ENCODE assay signal across 8 cellular contexts in genomic region chr14:95157195-95157986, GRCh38. TPM values are rescaled to one million over a fixed set of nuclear protein-coding genes. Genes with fewer than 3 reads are reported as not detected.
A peak's percentile ranks its signal among the peaks of the same experiment; 100 is the strongest.
DNase-seq lines count a peak whose midpoint lies in the region; TF ChIP-seq lines count a peak whose summit lies in the region.

A gene with protein sequence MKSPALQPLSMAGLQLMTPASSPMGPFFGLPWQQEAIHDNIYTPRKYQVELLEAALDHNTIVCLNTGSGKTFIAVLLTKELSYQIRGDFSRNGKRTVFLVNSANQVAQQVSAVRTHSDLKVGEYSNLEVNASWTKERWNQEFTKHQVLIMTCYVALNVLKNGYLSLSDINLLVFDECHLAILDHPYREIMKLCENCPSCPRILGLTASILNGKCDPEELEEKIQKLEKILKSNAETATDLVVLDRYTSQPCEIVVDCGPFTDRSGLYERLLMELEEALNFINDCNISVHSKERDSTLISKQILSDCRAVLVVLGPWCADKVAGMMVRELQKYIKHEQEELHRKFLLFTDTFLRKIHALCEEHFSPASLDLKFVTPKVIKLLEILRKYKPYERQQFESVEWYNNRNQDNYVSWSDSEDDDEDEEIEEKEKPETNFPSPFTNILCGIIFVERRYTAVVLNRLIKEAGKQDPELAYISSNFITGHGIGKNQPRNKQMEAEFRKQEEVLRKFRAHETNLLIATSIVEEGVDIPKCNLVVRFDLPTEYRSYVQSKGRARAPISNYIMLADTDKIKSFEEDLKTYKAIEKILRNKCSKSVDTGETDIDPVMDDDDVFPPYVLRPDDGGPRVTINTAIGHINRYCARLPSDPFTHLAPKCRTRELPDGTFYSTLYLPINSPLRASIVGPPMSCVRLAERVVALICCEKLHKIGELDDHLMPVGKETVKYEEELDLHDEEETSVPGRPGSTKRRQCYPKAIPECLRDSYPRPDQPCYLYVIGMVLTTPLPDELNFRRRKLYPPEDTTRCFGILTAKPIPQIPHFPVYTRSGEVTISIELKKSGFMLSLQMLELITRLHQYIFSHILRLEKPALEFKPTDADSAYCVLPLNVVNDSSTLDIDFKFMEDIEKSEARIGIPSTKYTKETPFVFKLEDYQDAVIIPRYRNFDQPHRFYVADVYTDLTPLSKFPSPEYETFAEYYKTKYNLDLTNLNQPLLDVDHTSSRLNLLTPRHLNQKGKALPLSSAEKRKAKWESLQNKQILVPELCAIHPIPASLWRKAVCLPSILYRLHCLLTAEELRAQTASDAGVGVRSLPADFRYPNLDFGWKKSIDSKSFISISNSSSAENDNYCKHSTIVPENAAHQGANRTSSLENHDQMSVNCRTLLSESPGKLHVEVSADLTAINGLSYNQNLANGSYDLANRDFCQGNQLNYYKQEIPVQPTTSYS (N-terminal part only) (minus strand): TSS chr14:95157529. CDS start chr14:95133458, 24,071 bp downstream.

- H3K9me3 ChIP-seq in ES-I3 (ENCODE audit: control insufficient read depth, insufficient read depth, low read length) (no peaks in the 10 kb centered on the region), HAP-1 (no peaks in the 10 kb centered on the region), MM.1S (replicated peaks; ENCODE audit: insufficient read depth, low read length) (no peaks in the 10 kb centered on the region), neural cell (ENCODE audit: low read length) (no peaks in the 10 kb centered on the region), stomach (no peaks in the 10 kb centered on the region)

- H3F3A ChIP-seq in MM.1S (ENCODE audit: insufficient read depth, low read length) (no peaks in the 10 kb centered on the region), neural cell (ENCODE audit: insufficient read depth, low read length, poor library complexity, severe bottlenecking) (no peaks in the 10 kb centered on the region)

- H3K27ac ChIP-seq in MM.1S (ENCODE audit: low read length) = peak within 1 kb of the TSS; percentile 65; the same call in 1 of the 2 replicates
- H3K27ac ChIP-seq in neural cell (ENCODE audit: low read length) = peak within 1 kb of the TSS; percentile 97
- peak within 1 kb of the TSS; percentile 91 to 99 (median 96) for H3K27ac ChIP-seq in stomach

- H3K36me3 ChIP-seq in ES-I3 (ENCODE audit: insufficient read depth, low read length) = no peaks in the 10 kb centered on the region
- H3K36me3 ChIP-seq in HAP-1 (replicated peaks) = no peaks in the 10 kb centered on the region
- H3K36me3 ChIP-seq in MM.1S (replicated peaks; ENCODE audit: insufficient read depth, low read length) = no peaks in the 10 kb centered on the region
- H3K36me3 ChIP-seq in neural cell (ENCODE audit: insufficient read depth, low read length) = no peaks in the 10 kb centered on the region
- no peaks in the 10 kb centered on the region for H3K36me3 ChIP-seq in stomach

- DNase-seq in HAP-1 (ENCODE audit: low spot score in 2 of 2) (peak; percentile 80 to 97), MM.1S (peak; percentile 83), SIG-M5 (lab: John Stamatoyannopoulos, UW) (peak; percentile 4), activated gamma-delta T cell (lab: John Stamatoyannopoulos, UW) (peak; percentile 83), fibroblast of the conjunctiva (ENCODE audit: low read depth) (peak; percentile 79), stomach (peak; percentile 99)

- no peak for TF ChIP-seq RAD21 in neural cell (conservative IDR thresholded peaks at IDR 0.05)

- no peaks in the 10 kb centered on the region for H4K20me1 ChIP-seq in MM.1S (ENCODE audit: insufficient read depth, low read length)
- H4K20me1 ChIP-seq in neural cell (ENCODE audit: insufficient read depth) = no peaks in the 10 kb centered on the region

- H3K4me1 ChIP-seq in ES-I3 (ENCODE audit: insufficient read depth, low read length) (peaks cover under 1% of the 10 kb centered on the region; the same call in 1 of the 2 replicates), HAP-1 (peaks cover 8% of the 10 kb centered on the region), MM.1S (ENCODE audit: low read length) (no peaks in the 10 kb centered on the region; the same call in 1 of the 2 replicates), stomach (peaks cover 25 to 54% (median 43%) of the 10 kb centered on the region in 4 donors)

- H3K27me3 ChIP-seq in HAP-1 (ENCODE audit: low read depth) (no peaks in the 10 kb centered on the region), MM.1S (replicated peaks; ENCODE audit: insufficient read depth, low read length) (no peaks in the 10 kb centered on the region), neural cell (ENCODE audit: insufficient read depth, low read depth, low read length) (no peaks in the 10 kb centered on the region), stomach (no peaks in the 10 kb centered on the region)

- H3K79me2 ChIP-seq in MM.1S (ENCODE audit: low read length) = peaks cover 43% of the 10 kb centered on the region
- H3K79me2 ChIP-seq in neural cell (replicated peaks; ENCODE audit: insufficient read depth, low read length) = peaks cover 49% of the 10 kb centered on the region

- TF ChIP-seq EP300 in neural cell (conservative IDR thresholded peaks at IDR 0.05; ENCODE audit: poor library complexity, severe bottlenecking) (peak; percentile 33), stomach (IDR thresholded peaks at IDR 0.05) (no peak)

- H3K4me3 ChIP-seq in HAP-1 = peak within 1 kb of the TSS; percentile 66
- H3K4me3 ChIP-seq in MM.1S (ENCODE audit: low read length) = peak within 1 kb of the TSS; percentile 72
- peak within 1 kb of the TSS; percentile 88 for H3K4me3 ChIP-seq in neural cell (ENCODE audit: low read length)
- peak within 1 kb of the TSS; percentile 82 to 97 (median 85) for H3K4me3 ChIP-seq in stomach

- H2AFZ ChIP-seq in MM.1S (ENCODE audit: low read length) (peak within 1 kb of the TSS; percentile 83), neural cell (ENCODE audit: low read depth, low read length) (peak within 1 kb of the TSS; percentile 100)

- peak within 1 kb of the TSS; percentile 88 for H3K4me2 ChIP-seq in MM.1S (ENCODE audit: low read depth, low read length)
- H3K4me2 ChIP-seq in neural cell (ENCODE audit: low read length) = peak within 1 kb of the TSS; percentile 80

- H3K9ac ChIP-seq in ES-I3 (ENCODE audit: low read depth, low read length) (peak within 1 kb of the TSS; percentile 75), MM.1S (ENCODE audit: low read length) (peak within 1 kb of the TSS; percentile 86), neural cell (ENCODE audit: low read length) (peak within 1 kb of the TSS; percentile 95)

- TF ChIP-seq POLR2A in stomach (IDR thresholded peaks at IDR 0.05) = peak in 1 of 4 donors; percentile 25

- H3K9me2 ChIP-seq in MM.1S (replicated peaks; ENCODE audit: insufficient read depth, low read length) (no peaks in the 10 kb centered on the region), neural cell (ENCODE audit: insufficient read depth, low read length) (no peaks in the 10 kb centered on the region)

- in situ Hi-C loops in HAP-1 (cut with MboI; ENCODE audit: low sequenced_read_pairs) = no loop called here

- TF ChIP-seq CTCF in MM.1S (IDR thresholded peaks at IDR 0.05; ENCODE audit: low read length) (no peak), neural cell (IDR thresholded peaks at IDR 0.05; ENCODE audit: poor library complexity, severe bottlenecking) (no peak), stomach (IDR thresholded peaks at IDR 0.05) (no peak)

- intact Hi-C loops in stomach (cut with DNase I; ENCODE audit: low total_unique reads) = no loop called here

- 0 to 1% (median 0%) methylated on average over 29 to 93 of the region's 93 CpGs for WGBS in stomach, 5 donors

TF ChIP-seq in neural cell, 6 proteins besides CTCF, POLR2A, EP300 and RAD21:
- TF ChIP-seq POLR2AphosphoS5 (IDR thresholded peaks at IDR 0.05) (peak; percentile 88), TAF1 (IDR thresholded peaks at IDR 0.05; ENCODE audit: low read depth) (no peak), SMC3 (conservative IDR thresholded peaks at IDR 0.05; ENCODE audit: poor library complexity) (no peak), MXI1 (conservative IDR thresholded peaks at IDR 0.05; ENCODE audit: poor library complexity, severe bottlenecking) (peak; percentile 51)
- TF ChIP-seq, protein P1, sequence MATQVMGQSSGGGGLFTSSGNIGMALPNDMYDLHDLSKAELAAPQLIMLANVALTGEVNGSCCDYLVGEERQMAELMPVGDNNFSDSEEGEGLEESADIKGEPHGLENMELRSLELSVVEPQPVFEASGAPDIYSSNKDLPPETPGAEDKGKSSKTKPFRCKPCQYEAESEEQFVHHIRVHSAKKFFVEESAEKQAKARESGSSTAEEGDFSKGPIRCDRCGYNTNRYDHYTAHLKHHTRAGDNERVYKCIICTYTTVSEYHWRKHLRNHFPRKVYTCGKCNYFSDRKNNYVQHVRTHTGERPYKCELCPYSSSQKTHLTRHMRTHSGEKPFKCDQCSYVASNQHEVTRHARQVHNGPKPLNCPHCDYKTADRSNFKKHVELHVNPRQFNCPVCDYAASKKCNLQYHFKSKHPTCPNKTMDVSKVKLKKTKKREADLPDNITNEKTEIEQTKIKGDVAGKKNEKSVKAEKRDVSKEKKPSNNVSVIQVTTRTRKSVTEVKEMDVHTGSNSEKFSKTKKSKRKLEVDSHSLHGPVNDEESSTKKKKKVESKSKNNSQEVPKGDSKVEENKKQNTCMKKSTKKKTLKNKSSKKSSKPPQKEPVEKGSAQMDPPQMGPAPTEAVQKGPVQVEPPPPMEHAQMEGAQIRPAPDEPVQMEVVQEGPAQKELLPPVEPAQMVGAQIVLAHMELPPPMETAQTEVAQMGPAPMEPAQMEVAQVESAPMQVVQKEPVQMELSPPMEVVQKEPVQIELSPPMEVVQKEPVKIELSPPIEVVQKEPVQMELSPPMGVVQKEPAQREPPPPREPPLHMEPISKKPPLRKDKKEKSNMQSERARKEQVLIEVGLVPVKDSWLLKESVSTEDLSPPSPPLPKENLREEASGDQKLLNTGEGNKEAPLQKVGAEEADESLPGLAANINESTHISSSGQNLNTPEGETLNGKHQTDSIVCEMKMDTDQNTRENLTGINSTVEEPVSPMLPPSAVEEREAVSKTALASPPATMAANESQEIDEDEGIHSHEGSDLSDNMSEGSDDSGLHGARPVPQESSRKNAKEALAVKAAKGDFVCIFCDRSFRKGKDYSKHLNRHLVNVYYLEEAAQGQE (IDR thresholded peaks at IDR 0.05; ENCODE audit: borderline replicate concordance) = peak; percentile 58

RNA-seq across cellular contexts. Expression of the gene that starts here (rescaled TPM):
- polyA plus RNA-seq in neural cell (88.2 and 93.8 TPM in 2 replicates), stomach (1 to 10 TPM; 6.1 to 6.8 (median 6.5) TPM)
- polyA minus RNA-seq in neural cell = 258 and 278 TPM in 2 replicates
- 100 to 1,000 TPM in 1 of 5 donors, 10 to 100 TPM in 4; 47.8 to 104 (median 68.1) TPM for total RNA-seq in stomach

Comparison
In these comparisons a context has a peak if more than half of its experiments do, and no peak if none do; other contexts are left out.
1. Peak in every context shown above with its lines: DNase-seq, H3K4me3 ChIP-seq and H3K27ac ChIP-seq.
2. RNA of the gene that starts here (polyA plus RNA-seq): 88.2 to 93.8 TPM in neural cell; 6.1 to 6.8 TPM in stomach; every median in the first group is over 10 times any median in the second.
3. DNase-seq: peak in every context shown above with its lines; median percentile 99 in stomach; 88 in HAP-1; 83 in MM.1S; 83 in activated gamma-delta T cell; 79 in fibroblast of the conjunctiva; 4 in SIG-M5.